In the genomic region with DNA sequence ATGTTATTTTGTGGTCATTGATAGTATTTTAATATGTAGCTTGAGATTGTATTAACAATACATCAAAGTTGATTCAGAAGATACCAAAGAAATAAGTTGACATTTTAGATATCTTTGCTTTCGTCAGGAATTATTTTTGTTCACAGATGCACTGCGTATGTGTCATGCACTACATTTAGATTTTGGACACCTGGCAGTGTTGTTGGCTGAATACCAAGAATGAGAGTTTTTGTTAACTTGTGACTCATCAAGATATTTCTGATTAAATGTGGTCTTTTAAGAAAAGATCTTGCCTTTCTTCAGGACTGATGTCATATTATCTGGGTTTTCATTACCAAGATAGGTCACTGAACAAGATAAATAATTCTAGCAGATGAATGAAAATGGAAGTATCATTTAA, we compare ENCODE assay signal across 23 cellular contexts.
DNase-seq lines count a peak whose midpoint lies in the region; ATAC-seq, FAIRE-seq and TF ChIP-seq lines count a peak whose summit lies in the region.
"Had no signal": no experiment of that assay in that cellular context is flagged by ENCODE, and none has a peak within 500 bp of the region (broad histone marks: within the 10 kb centered on the region; RNA-seq: fewer than 3 reads in every experiment).

No MANE protein-coding gene starts in this region.

- no peak overlapping the region for H3K9ac ChIP-seq in keratinocyte (ENCODE audit: control insufficient read depth, extremely low read depth, insufficient read depth, low read length)

- DNase-seq in HCEC 1CT (peak; percentile 53), NCI-H226 (peak; percentile 79), astrocyte of the hippocampus (ENCODE audit: low read depth, low spot score) (peak; percentile 91), keratinocyte (ENCODE audit: low read depth, low spot score) (no peak), cerebellum (ENCODE audit: low spot score) (no peak), islet precursor cell (no peak), NCI-H2227 treated with DMSO at 0.1 percent for 48 hours (lab: John Stamatoyannopoulos, UW) (no peak)
- DNase-seq: activated CD4-positive, alpha-beta memory T cell treated with anti-CD3 and anti-CD28 coated beads for 36 hours; activated T-cell treated with anti-CD3 and anti-CD28 coated beads, Interleukin-2, amount 50 U/mL, for 4 hours; CD8-positive, alpha-beta memory T cell; effector CD8-positive, alpha-beta T cell; H9; hypothalamus; Karpas-422; left colon; midbrain; NCI-H345; Right ventricle myocardium superior; stimulated activated CD4-positive, alpha-beta T cell treated with anti-CD3 and anti-CD28 coated beads, Interleukin-12 subunit alpha, Interleukin-12 subunit beta, amount 100 ng/mL, for 4 hours; WERI-Rb-1 had no signal

- ATAC-seq in HG03520 (IDR thresholded peaks at IDR 0.05; ENCODE audit: unreplicated experiment): no peak
- ATAC-seq: activated T-cell treated with anti-CD3 and anti-CD28 coated beads, Interleukin-2, amount 50 U/mL, for 4 hours; left colon had no signal

- no peaks in the 10 kb centered on the region for H3K36me3 ChIP-seq in keratinocyte (ENCODE audit: control insufficient read depth in 2 of 2, extremely low read depth in 1 of 2, insufficient read depth in 2 of 2, low read length in 2 of 2)
- H3K36me3 ChIP-seq: suprapubic skin, WERI-Rb-1 had no signal

- H3K4me3 ChIP-seq in keratinocyte (ENCODE audit: control insufficient read depth in 2 of 3, extremely low read depth in 1 of 3, insufficient read depth in 2 of 3, low read depth in 1 of 3, low read length in 3 of 3): no peak overlapping the region
- H3K4me3 ChIP-seq: suprapubic skin had no signal

- dilution Hi-C loops in keratinocyte (cut with MboI; ENCODE audit: extremely low pct_ligation_motif_present, low sequenced_read_pairs): no loop called here

- FAIRE-seq in keratinocyte (lab: Jason Lieb, UNC): peak; percentile 77
- FAIRE-seq: GM19239 had no signal

- no peak overlapping the region for H2AFZ ChIP-seq in keratinocyte (ENCODE audit: control insufficient read depth, low read length)

- H3K27me3 ChIP-seq in keratinocyte (ENCODE audit: control insufficient read depth, extremely low read depth, insufficient read depth, low read length): no peaks in the 10 kb centered on the region
- H3K27me3 ChIP-seq: suprapubic skin had no signal

- H3K9me3 ChIP-seq in keratinocyte (ENCODE audit: control insufficient read depth, low read depth, low read length): no peaks in the 10 kb centered on the region
- H3K9me3 ChIP-seq: suprapubic skin had no signal

- no peaks in the 10 kb centered on the region for H3K9me1 ChIP-seq in keratinocyte (ENCODE audit: control insufficient read depth, extremely low read depth, insufficient read depth, low read length)

- no peak overlapping the region for H3K4me2 ChIP-seq in keratinocyte (ENCODE audit: control insufficient read depth, extremely low read depth, insufficient read depth, low read depth, low read length)

- TF ChIP-seq CTCF in keratinocyte (optimal IDR thresholded peaks at IDR 0.05 in 1 of 3, IDR thresholded peaks at IDR 0.05 in 1 of 3, conservative IDR thresholded peaks at IDR 0.05 in 1 of 3; ENCODE audit: extremely low read depth in 1 of 3, insufficient read depth in 2 of 3, low read length in 3 of 3): no peak

- H3K4me1 ChIP-seq in keratinocyte (ENCODE audit: control insufficient read depth, extremely low read depth, insufficient read depth, low read length): no peaks in the 10 kb centered on the region
- H3K4me1 ChIP-seq: suprapubic skin had no signal

- H3K79me2 ChIP-seq in keratinocyte (ENCODE audit: control insufficient read depth, insufficient read depth, low read length): no peaks in the 10 kb centered on the region

- no peak overlapping the region for H3K27ac ChIP-seq in keratinocyte (ENCODE audit: control insufficient read depth, insufficient read depth, low read length)
- H3K27ac ChIP-seq: suprapubic skin, WERI-Rb-1 had no signal

- H4K20me1 ChIP-seq in keratinocyte (ENCODE audit: control insufficient read depth, extremely low read depth, insufficient read depth, low read length): no peaks in the 10 kb centered on the region

Comparison
In these comparisons a context has a peak if more than half of its experiments do, and no peak if none do; other contexts are left out.
1. DNase-seq: peak in HCEC 1CT (single experiment), NCI-H226 (single experiment) and astrocyte of the hippocampus (single experiment); none in keratinocyte (single experiment), cerebellum (single experiment), islet precursor cell (single experiment) and NCI-H2227 treated with DMSO at 0.1 percent for 48 hours (single experiment).